Comparison of ENCODE assay signal across 16 cellular contexts in genomic region chr6:41785254-41785653, GRCh38. TPM values are rescaled to one million over a fixed set of nuclear protein-coding genes. Genes with fewer than 3 reads are reported as not detected.
DNase-seq lines count a peak whose midpoint lies in the region; FAIRE-seq and TF ChIP-seq lines count a peak whose summit lies in the region.
"Had no signal": no experiment of that assay in that cellular context is flagged by ENCODE, and none has a peak within 500 bp of the region (broad histone marks: within the 10 kb centered on the region; RNA-seq: fewer than 3 reads in every experiment).

No MANE protein-coding gene starts in this region.

- H3K36me3 ChIP-seq in Karpas-422 (ENCODE audit: insufficient read depth, low read length) (peaks cover 15% of the 10 kb centered on the region; the same call in 1 of the 2 replicates), H1 (ENCODE audit: control insufficient read depth in 2 of 4, insufficient read depth in 4 of 4, low read length in 3 of 4) (peaks cover 6 to 14% (median 12%) of the 10 kb centered on the region in 4 experiments; a peak in 7 of 8 replicates), neuronal stem cell (replicated peaks in 1 of 2; ENCODE audit: control insufficient read depth in 2 of 2, insufficient read depth in 2 of 2, low read length in 2 of 2) (peaks cover 12 to 15% of the 10 kb centered on the region in 2 donors), WERI-Rb-1 (peaks cover 22% of the 10 kb centered on the region)

- H3K9ac ChIP-seq in Karpas-422 (ENCODE audit: low read length) (no peak overlapping the region), H1 (replicated peaks in 1 of 4; ENCODE audit: extremely low read depth in 1 of 4, low read depth in 3 of 4, low read length in 3 of 4) (no peak overlapping the region; a peak in 1 of 7 replicates), neuronal stem cell (ENCODE audit: low read depth, low read length, poor library complexity) (no peak overlapping the region)

- peaks cover 5% of the 10 kb centered on the region; the same call in 1 of the 2 replicates for H4K20me1 ChIP-seq in Karpas-422 (ENCODE audit: insufficient read depth, low read depth, low read length)
- peaks cover 0 to 9% of the 10 kb centered on the region in 2 experiments for H4K20me1 ChIP-seq in H1 (replicated peaks in 1 of 2; ENCODE audit: control insufficient read depth in 1 of 2, insufficient read depth in 2 of 2, low read length in 2 of 2)

- H3K4me3 ChIP-seq in Karpas-422 (ENCODE audit: low read length) (no peak overlapping the region), H1 (ENCODE audit: extremely low read depth in 1 of 4, insufficient read depth in 2 of 4, low read depth in 3 of 4, low read length in 4 of 4) (no peak overlapping the region), neuronal stem cell (ENCODE audit: low read length in 2 of 2) (no peak overlapping the region), WERI-Rb-1 (ENCODE audit: low read depth, low read length) (no peak overlapping the region)

- H4K5ac ChIP-seq in H1 (ENCODE audit: insufficient read length, low read depth, low read length): no peak overlapping the region

- H3K79me1 ChIP-seq in H1 (ENCODE audit: low read depth, low read length) (peaks cover 2% of the 10 kb centered on the region; the same call in 1 of the 2 replicates), neuronal stem cell (ENCODE audit: low read depth, low read length) (no peaks in the 10 kb centered on the region)

- TF ChIP-seq CTCF in H1 (IDR thresholded peaks at IDR 0.05; ENCODE audit: control extremely low read depth in 1 of 3, insufficient read depth in 1 of 3, low read depth in 1 of 3, low read length in 3 of 3): no peak
- TF ChIP-seq CTCF in WERI-Rb-1 (IDR thresholded peaks at IDR 0.05; ENCODE audit: low read depth, low read length): no peak

- H3K27me3 Mint-ChIP-seq in T-helper 2 cell treated with Interferon-gamma antibody and Interleukin-4, amounts not matched to agents 5 μg/mL and 100 μg/mL, for 36 hours (ENCODE audit: low read depth): peaks cover 7% of the 10 kb centered on the region

- POLR2A ChIA-PET in H1 (lab: Charles Lee; ENCODE audit: partially characterized antibody): interaction anchor here (1.0 to 4.2 kb wide), 6 partner anchors 9 to 265 kb away, joined by 3 to 31 read pairs (median 6); partner anchors contain the start of genes BYSL, MED20 and TAF8

- H3K23ac ChIP-seq in H1 (ENCODE audit: insufficient read length) (no peak overlapping the region), neuronal stem cell (ENCODE audit: low read depth, low read length, poor library complexity) (no peak overlapping the region)

- H2BK12ac ChIP-seq in H1 (ENCODE audit: low read depth, low read length) (no peak overlapping the region), neuronal stem cell (ENCODE audit: low read length) (no peak overlapping the region)

- TF ChIP-seq POLR2A in H1 (IDR thresholded peaks at IDR 0.05; ENCODE audit: control extremely low read depth in 1 of 2, low read depth in 2 of 2, low read length in 2 of 2): no peak

- H4K8ac ChIP-seq in H1 (ENCODE audit: extremely low read depth, insufficient read depth, low read length) (no peak overlapping the region), neuronal stem cell (ENCODE audit: low read depth, low read length) (no peak overlapping the region)

- H3K27ac ChIP-seq in Karpas-422 (ENCODE audit: low read length) (no peak overlapping the region), H1 (ENCODE audit: low read depth, low read length) (no peak overlapping the region), neuronal stem cell (replicated peaks; ENCODE audit: low read length) (no peak overlapping the region), WERI-Rb-1 (no peak overlapping the region)

- CTCF ChIA-PET in H1 (lab: Charles Lee; ENCODE audit: partially characterized antibody): interaction anchor here (0.7 to 5.1 kb wide), 29 partner anchors 9 to 417 kb away, joined by 3 to 108 read pairs (median 4); partner anchors contain the start of genes BYSL, MED20 and TAF8

- no peak overlapping the region for H2BK20ac ChIP-seq in H1 (ENCODE audit: low read length)

- no peaks in the 10 kb centered on the region for H3K9me3 ChIP-seq in Karpas-422 (ENCODE audit: low read length)
- H3K9me3 ChIP-seq in H1 (ENCODE audit: insufficient read depth in 2 of 2, low read depth in 1 of 2, low read length in 1 of 2): no peaks in the 10 kb centered on the region
- H3K9me3 ChIP-seq in neuronal stem cell (replicated peaks in 1 of 2; ENCODE audit: control insufficient read depth in 2 of 2, insufficient read depth in 1 of 2, low read depth in 1 of 2, low read length in 2 of 2): no peaks in the 10 kb centered on the region
- H3K9me3 ChIP-seq in WERI-Rb-1 (ENCODE audit: severe bottlenecking): no peaks in the 10 kb centered on the region
- H3K9me3 ChIP-seq: A549 had no signal

- no peak overlapping the region for H3K4ac ChIP-seq in H1 (replicated peaks; ENCODE audit: insufficient read length, low read depth, low read length)
- H3K4ac ChIP-seq in neuronal stem cell (ENCODE audit: low read length): no peak overlapping the region

- WGBS in H1 (ENCODE audit: extremely low coverage in 1 of 2, insufficient coverage in 1 of 2, insufficient read length in 1 of 2, insufficient replicate concordance in 2 of 2, low coverage in 1 of 2, low lambda C conversion rate in 2 of 2, missing lambda C conversion rate in 1 of 2), 2 experiments: 80% methylated on average over 11 of the region's 11 CpGs; no CpG with 5 or more reads in 1 of the 2 experiments
- no CpG with 5 or more reads among the region's 11 CpGs for WGBS in neuronal stem cell (ENCODE audit: extremely low coverage in 2 of 2, insufficient read length in 2 of 2, insufficient replicate concordance in 1 of 2), 2 donors

- H4K91ac ChIP-seq in H1 (replicated peaks; ENCODE audit: insufficient read length, low read length) (no peak overlapping the region), neuronal stem cell (ENCODE audit: low read depth, low read length, poor library complexity) (no peak overlapping the region)

- H3K56ac ChIP-seq in H1 (replicated peaks; ENCODE audit: insufficient read length, low read depth, low read length): no peak overlapping the region

- peaks cover 17% of the 10 kb centered on the region for H3K36me3 Mint-ChIP-seq in T-helper 2 cell treated with Interferon-gamma antibody and Interleukin-4, amounts not matched to agents 5 μg/mL and 100 μg/mL, for 36 hours (ENCODE audit: low read depth)

- no peaks in the 10 kb centered on the region for H3K9me2 ChIP-seq in Karpas-422 (replicated peaks; ENCODE audit: insufficient read depth, low read length)

- no peak overlapping the region for H2BK120ac ChIP-seq in H1 (replicated peaks; ENCODE audit: low read depth, low read length)
- H2BK120ac ChIP-seq in neuronal stem cell (ENCODE audit: low read depth, low read length): no peak overlapping the region

- H3K4me3 Mint-ChIP-seq in T-helper 2 cell treated with Interferon-gamma antibody and Interleukin-4, amounts not matched to agents 5 μg/mL and 100 μg/mL, for 36 hours: peak overlapping the region; percentile 53

- peaks cover 16% of the 10 kb centered on the region for H3K23me2 ChIP-seq in H1 (ENCODE audit: low read depth, low read length)

- no peaks in the 10 kb centered on the region for H3K9me3 Mint-ChIP-seq in T-helper 2 cell treated with Interferon-gamma antibody and Interleukin-4, amounts not matched to agents 5 μg/mL and 100 μg/mL, for 36 hours

- H3K79me2 ChIP-seq in Karpas-422 (ENCODE audit: low read length) (peaks cover 23% of the 10 kb centered on the region), H1 (ENCODE audit: control insufficient read depth in 1 of 2, insufficient read depth in 2 of 2, low read length in 2 of 2) (peaks cover 0 to 12% of the 10 kb centered on the region in 2 experiments; a peak in 3 of 4 replicates)

- H2BK15ac ChIP-seq in H1 (ENCODE audit: low read length) (0 out of 2 replicates have a peak overlapping the region, but pooled peaks have one; percentile 46), neuronal stem cell (ENCODE audit: low read length) (no peak overlapping the region)

- H2BK5ac ChIP-seq in H1 (ENCODE audit: low read depth, low read length) (no peak overlapping the region), neuronal stem cell (ENCODE audit: low read length) (no peak overlapping the region)

- no peak for TF ChIP-seq EP300 in H1 (IDR thresholded peaks at IDR 0.05; ENCODE audit: borderline replicate concordance in 1 of 2, low read depth in 2 of 2, low read length in 2 of 2)

- no peak overlapping the region for H3K14ac ChIP-seq in H1 (ENCODE audit: insufficient read length)
- no peak overlapping the region for H3K14ac ChIP-seq in neuronal stem cell (ENCODE audit: low read length)

- DNase-seq in T-helper 2 cell treated with Interferon-gamma antibody and Interleukin-4, amounts not matched to agents 5 μg/mL and 100 μg/mL, for 36 hours (ENCODE audit: low spot score): no peak
- DNase-seq in T-helper 2 cell (no peak), Karpas-422 (no peak), H1 (ENCODE audit: low read depth in 1 of 2, low spot score in 2 of 2) (no peak), neuronal stem cell (ENCODE audit: low spot score) (no peak), hepatic stellate cell (ENCODE audit: low spot score) (no peak), WERI-Rb-1 (no peak), head of caudate nucleus (no peak)
- DNase-seq: NCI-H1092, NCI-H510A treated with DMSO at 0.1 percent for 48 hours had no signal

- H3K27ac Mint-ChIP-seq in T-helper 2 cell treated with Interferon-gamma antibody and Interleukin-4, amounts not matched to agents 5 μg/mL and 100 μg/mL, for 36 hours: no peak overlapping the region

- intact Hi-C loops in head of caudate nucleus (cut with DNase I): loop anchor here (5.0 to 10.0 kb wide), 2 partner anchors 152 to 430 kb away; partner anchors contain the start of gene MRPS10

- H3K4me2 ChIP-seq in Karpas-422 (ENCODE audit: low read depth, low read length, poor library complexity, severe bottlenecking) (peak overlapping the region; percentile 68), H1 (ENCODE audit: insufficient read depth in 1 of 2, low read depth in 2 of 2, low read length in 2 of 2) (peak overlapping the region; percentile 76 to 99; a peak in 1 of 4 replicates), neuronal stem cell (ENCODE audit: insufficient read depth, low read length, poor library complexity, severe bottlenecking) (no peak overlapping the region)

- no peak for TF ChIP-seq RAD21 in H1 (IDR thresholded peaks at IDR 0.05 in 1 of 2, conservative IDR thresholded peaks at IDR 0.05 in 1 of 2; ENCODE audit: low read depth in 2 of 2, low read length in 2 of 2)

- H3K27me3 ChIP-seq in Karpas-422 (ENCODE audit: low read length): no peaks in the 10 kb centered on the region
- H3K27me3 ChIP-seq in H1 (replicated peaks in 1 of 4; ENCODE audit: control insufficient read depth in 3 of 4, extremely low read depth in 1 of 4, insufficient read depth in 3 of 4, low read length in 3 of 4): peaks cover 2 to 39% (median 25%) of the 10 kb centered on the region in 4 experiments
- H3K27me3 ChIP-seq in neuronal stem cell (ENCODE audit: control insufficient read depth in 3 of 3, insufficient read depth in 3 of 3, low read depth in 1 of 3, low read length in 3 of 3): no peaks in the 10 kb centered on the region
- H3K27me3 ChIP-seq in WERI-Rb-1 (ENCODE audit: insufficient read depth, low read depth, severe bottlenecking): no peaks in the 10 kb centered on the region

- H3K4me1 Mint-ChIP-seq in T-helper 2 cell treated with Interferon-gamma antibody and Interleukin-4, amounts not matched to agents 5 μg/mL and 100 μg/mL, for 36 hours (ENCODE audit: low read depth): peaks cover 16% of the 10 kb centered on the region

- no peak for FAIRE-seq in H1 (lab: Jason Lieb, UNC)
- FAIRE-seq: A549, GM12892, GM19239, urothelium cell line had no signal

- no peak overlapping the region for H3K18ac ChIP-seq in H1 (ENCODE audit: extremely low read depth, low read length)
- no peak overlapping the region for H3K18ac ChIP-seq in neuronal stem cell (ENCODE audit: low read length)

- H2AK5ac ChIP-seq in H1 (ENCODE audit: low read depth, low read length) (no peak overlapping the region), neuronal stem cell (ENCODE audit: low read depth, low read length) (peak overlapping the region; percentile 27)

- peaks cover 43% of the 10 kb centered on the region for H3K4me1 ChIP-seq in Karpas-422 (ENCODE audit: low read length)
- peaks cover 2 to 7% (median 3%) of the 10 kb centered on the region in 4 experiments; a peak in 6 of 7 replicates for H3K4me1 ChIP-seq in H1 (replicated peaks in 1 of 4; ENCODE audit: control insufficient read depth in 3 of 4, insufficient read depth in 4 of 4, low read length in 3 of 4)
- H3K4me1 ChIP-seq in neuronal stem cell (ENCODE audit: control insufficient read depth in 2 of 2, insufficient read depth in 1 of 2, low read depth in 1 of 2, low read length in 2 of 2): peaks cover 6 to 12% of the 10 kb centered on the region in 2 donors

- H2AFZ ChIP-seq in Karpas-422 (ENCODE audit: low read length) (no peak overlapping the region), H1 (ENCODE audit: low read length) (no peak overlapping the region), neuronal stem cell (ENCODE audit: low read length) (no peak overlapping the region)

RNA-seq across cellular contexts. Expression of gene TOMM6, which starts 2.2 kb away (rescaled TPM):
- 119 and 229 TPM in 2 replicates for total RNA-seq in Karpas-422 (2014; rRNA removed; shearing (Covaris generic); ENCODE audit: low replicate concordance)
- total RNA-seq in H1 (2021; fragmentation: NEBNext Ultra II Directional; extraction: Animal tissue kit (Norgen Biotek cat#: 25700)): 216 and 228 TPM in 2 replicates
- 457 and 560 TPM in 2 replicates for polyA plus RNA-seq in H1 (2011; rRNA removed)
- polyA plus RNA-seq in H1 (2011; cell fraction: cytosol; rRNA removed): 411 TPM
- 121 TPM for polyA plus RNA-seq in H1 (2011; cell fraction: nucleus; rRNA removed)
- polyA plus RNA-seq in H1 (2012, experiment 1 of 2): 269 to 362 TPM (median 306 TPM) in 4 replicates
- polyA plus RNA-seq in H1 (2012, experiment 2 of 2): 244 TPM
- 295 TPM for polyA plus RNA-seq in H1 (2013, experiment 1 of 2)
- 293 TPM for polyA plus RNA-seq in H1 (2013, experiment 2 of 2)
- 89.9 and 99.3 TPM in 2 replicates for polyA minus RNA-seq in H1 (2011; rRNA and poly(A)+ RNA removed)
- 36.2 TPM for polyA minus RNA-seq in H1 (2011; cell fraction: cytosol; rRNA and poly(A)+ RNA removed)
- polyA minus RNA-seq in H1 (2011; cell fraction: nucleus; rRNA and poly(A)+ RNA removed): 41.6 TPM
- polyA plus RNA-seq in neuronal stem cell (2013, experiment 1 of 2): 238 TPM
- polyA plus RNA-seq in neuronal stem cell (2013, experiment 2 of 2): 259 TPM

RNA-seq across cellular contexts. Expression of gene PRICKLE4, which starts 4.7 kb away (rescaled TPM):
- total RNA-seq in Karpas-422 (2014; rRNA removed; shearing (Covaris generic); ENCODE audit: low replicate concordance): 0.41 and 2.8 TPM in 2 replicates
- 0.67 and 1.4 TPM in 2 replicates for total RNA-seq in H1 (2021; fragmentation: NEBNext Ultra II Directional; extraction: Animal tissue kit (Norgen Biotek cat#: 25700))
- 0.32 and 0.38 TPM in 2 replicates for polyA plus RNA-seq in H1 (2011; rRNA removed)
- polyA plus RNA-seq in H1 (2011; cell fraction: cytosol; rRNA removed): 0.32 TPM
- polyA plus RNA-seq in H1 (2011; cell fraction: nucleus; rRNA removed): 2.4 TPM
- polyA plus RNA-seq in H1 (2012, experiment 1 of 2): 0.41 to 1.4 TPM (median 0.87 TPM) in 4 replicates
- polyA plus RNA-seq in H1 (2012, experiment 2 of 2): not detected
- 0.57 TPM for polyA plus RNA-seq in H1 (2013, experiment 1 of 2)
- 0.22 TPM for polyA plus RNA-seq in H1 (2013, experiment 2 of 2)
- polyA minus RNA-seq in H1 (2011; rRNA and poly(A)+ RNA removed): not detected in 2 replicates
- not detected for polyA minus RNA-seq in H1 (2011; cell fraction: cytosol; rRNA and poly(A)+ RNA removed)
- polyA minus RNA-seq in H1 (2011; cell fraction: nucleus; rRNA and poly(A)+ RNA removed): 2.4 TPM
- polyA plus RNA-seq in neuronal stem cell (2013, experiment 1 of 2): 0.59 TPM
- 1.0 TPM for polyA plus RNA-seq in neuronal stem cell (2013, experiment 2 of 2)
- polyA plus RNA-seq: GM23248 had no signal

RNA-seq across cellular contexts. Expression of gene FRS3, which starts 5.6 kb away (rescaled TPM):
- 4.8 and 9.5 TPM in 2 replicates for total RNA-seq in Karpas-422 (2014; rRNA removed; shearing (Covaris generic); ENCODE audit: low replicate concordance)
- total RNA-seq in H1 (2021; fragmentation: NEBNext Ultra II Directional; extraction: Animal tissue kit (Norgen Biotek cat#: 25700)): 3.4 and 3.9 TPM in 2 replicates
- 4.4 and 8.4 TPM in 2 replicates for polyA plus RNA-seq in H1 (2011; rRNA removed)
- polyA plus RNA-seq in H1 (2011; cell fraction: cytosol; rRNA removed): 5.4 TPM
- 14.9 TPM for polyA plus RNA-seq in H1 (2011; cell fraction: nucleus; rRNA removed)
- 1.3 to 4.2 TPM (median 3.1 TPM) in 4 replicates for polyA plus RNA-seq in H1 (2012, experiment 1 of 2)
- 4.2 TPM for polyA plus RNA-seq in H1 (2012, experiment 2 of 2)
- polyA plus RNA-seq in H1 (2013, experiment 1 of 2): 2.8 TPM
- 2.5 TPM for polyA plus RNA-seq in H1 (2013, experiment 2 of 2)
- polyA minus RNA-seq in H1 (2011; rRNA and poly(A)+ RNA removed): 1.1 and 2.8 TPM in 2 replicates
- 3.6 TPM for polyA minus RNA-seq in H1 (2011; cell fraction: cytosol; rRNA and poly(A)+ RNA removed)
- polyA minus RNA-seq in H1 (2011; cell fraction: nucleus; rRNA and poly(A)+ RNA removed): 3.2 TPM
- 8.3 TPM for polyA plus RNA-seq in neuronal stem cell (2013, experiment 1 of 2)
- 8.2 TPM for polyA plus RNA-seq in neuronal stem cell (2013, experiment 2 of 2)

RNA-seq across cellular contexts. Expression of gene PGC, which starts 38.1 kb away (rescaled TPM):
- total RNA-seq in Karpas-422 (2014; rRNA removed; shearing (Covaris generic); ENCODE audit: low replicate concordance): not detected in 2 replicates
- total RNA-seq in H1 (2021; fragmentation: NEBNext Ultra II Directional; extraction: Animal tissue kit (Norgen Biotek cat#: 25700)): not detected in 2 replicates
- polyA plus RNA-seq in H1 (2011; rRNA removed): 0.09 and 0.25 TPM in 2 replicates
- polyA plus RNA-seq in H1 (2011; cell fraction: cytosol; rRNA removed): 0.22 TPM
- 0.21 TPM for polyA plus RNA-seq in H1 (2011; cell fraction: nucleus; rRNA removed)
- polyA plus RNA-seq in H1 (2012, experiment 1 of 2): 0.23 TPM in 1 of 4 replicates, not detected in the others
- 0.13 TPM for polyA plus RNA-seq in H1 (2012, experiment 2 of 2)
- 0.04 TPM for polyA plus RNA-seq in H1 (2013, experiment 1 of 2)
- polyA plus RNA-seq in H1 (2013, experiment 2 of 2): 0.07 TPM
- polyA minus RNA-seq in H1 (2011; rRNA and poly(A)+ RNA removed): not detected in 2 replicates
- polyA minus RNA-seq in H1 (2011; cell fraction: cytosol; rRNA and poly(A)+ RNA removed): not detected
- not detected for polyA minus RNA-seq in H1 (2011; cell fraction: nucleus; rRNA and poly(A)+ RNA removed)
- 0.03 TPM for polyA plus RNA-seq in neuronal stem cell (2013, experiment 1 of 2)
- 0.07 TPM for polyA plus RNA-seq in neuronal stem cell (2013, experiment 2 of 2)
- total RNA-seq: GM23248, RPMI7951 had no signal
- polyA plus RNA-seq: A549, GM23248 had no signal

RNA-seq across cellular contexts. Expression of gene TFEB, which starts 49.8 kb away (rescaled TPM):
- 72.3 and 117 TPM in 2 replicates for total RNA-seq in Karpas-422 (2014; rRNA removed; shearing (Covaris generic); ENCODE audit: low replicate concordance)
- 2.3 and 2.4 TPM in 2 replicates for total RNA-seq in H1 (2021; fragmentation: NEBNext Ultra II Directional; extraction: Animal tissue kit (Norgen Biotek cat#: 25700))
- polyA plus RNA-seq in H1 (2011; rRNA removed): 5.9 and 6.7 TPM in 2 replicates
- polyA plus RNA-seq in H1 (2011; cell fraction: cytosol; rRNA removed): 4.6 TPM
- polyA plus RNA-seq in H1 (2011; cell fraction: nucleus; rRNA removed): 7.6 TPM
- polyA plus RNA-seq in H1 (2012, experiment 1 of 2): 2.1 to 6.8 TPM (median 4.1 TPM) in 4 replicates
- polyA plus RNA-seq in H1 (2012, experiment 2 of 2): 2.7 TPM
- polyA plus RNA-seq in H1 (2013, experiment 1 of 2): 0.71 TPM
- 0.61 TPM for polyA plus RNA-seq in H1 (2013, experiment 2 of 2)
- polyA minus RNA-seq in H1 (2011; rRNA and poly(A)+ RNA removed): 1.9 and 4.6 TPM in 2 replicates
- 3.2 TPM for polyA minus RNA-seq in H1 (2011; cell fraction: cytosol; rRNA and poly(A)+ RNA removed)
- polyA minus RNA-seq in H1 (2011; cell fraction: nucleus; rRNA and poly(A)+ RNA removed): 2.8 TPM
- polyA plus RNA-seq in neuronal stem cell (2013, experiment 1 of 2): 1.1 TPM
- polyA plus RNA-seq in neuronal stem cell (2013, experiment 2 of 2): 1.1 TPM
